Comparison of ENCODE assay signal across 8 cellular contexts in genomic region chr10:1715821-1716220, GRCh38. TPM values are rescaled to one million over a fixed set of nuclear protein-coding genes. Genes with fewer than 3 reads are reported as not detected.
DNase-seq lines count a peak whose midpoint lies in the region; ATAC-seq and TF ChIP-seq lines count a peak whose summit lies in the region.

No MANE protein-coding gene starts in this region.

- no peaks in the 10 kb centered on the region for H3K27me3 ChIP-seq in Panc1 (ENCODE audit: control insufficient read depth, insufficient read depth, low read length)

- no peak overlapping the region for H3K4me3 Mint-ChIP-seq in T-helper 17 cell

- peaks cover 61% of the 10 kb centered on the region for H3K27me3 Mint-ChIP-seq in T-helper 17 cell

- H3K27ac ChIP-seq in Panc1 (ENCODE audit: low read length): no peak overlapping the region

- H3K4me1 ChIP-seq in Panc1 (ENCODE audit: control insufficient read depth, insufficient read depth, low read length): peaks cover 7% of the 10 kb centered on the region

- intact Hi-C loops in Panc1 (cut with micrococcal nuclease; ENCODE audit: unreplicated experiment): no loop called here

- POLR2A ChIA-PET in Panc1 (lab: Charles Lee): no interaction called here

- H3K36me3 ChIP-seq in Panc1 (ENCODE audit: control insufficient read depth, insufficient read depth, low read length): no peaks in the 10 kb centered on the region

- H3K27ac Mint-ChIP-seq in T-helper 17 cell: no peak overlapping the region

- H3K4me1 Mint-ChIP-seq in T-helper 17 cell: no peaks in the 10 kb centered on the region

- ATAC-seq in GM21367 (IDR thresholded peaks at IDR 0.05; ENCODE audit: unreplicated experiment) (peak; percentile 80), Panc1 (peak; percentile 96), T-helper 17 cell (no peak)

- peak overlapping the region in 1 of 2 experiments; percentile 11; a peak in 1 of 4 replicates for H3K4me3 ChIP-seq in Panc1 (ENCODE audit: low read depth in 2 of 2, low read length in 2 of 2)

- no peaks in the 10 kb centered on the region for H3K9me3 ChIP-seq in Panc1 (ENCODE audit: control insufficient read depth, insufficient read depth, low read depth, low read length)
- H3K9me3 ChIP-seq in T-helper 17 cell (ENCODE audit: control insufficient read depth, low read length, poor library complexity, severe bottlenecking): no peaks in the 10 kb centered on the region

- in situ Hi-C loops in ACHN (cut with HindIII; ENCODE audit: low pct_ligation_motif_present, low pct_unique_long_range_greater_than_20kb, low sequenced_read_pairs): no loop called here
- in situ Hi-C loops in Panc1 (cut with HindIII; ENCODE audit: low pct_unique_long_range_greater_than_20kb, low sequenced_read_pairs): no loop called here

- no TSS peak for BruUV-seq in Panc1 (replicated peaks; lab: Mats Ljungman, UMichigan)

- DNase-seq in ACHN (peak; percentile 45), Panc1 (ENCODE audit: low read depth, low spot score) (peak; percentile 54), kidney tubule cell (ENCODE audit: low spot score) (peak; percentile 72), T-helper 17 cell (no peak), NCI-H526 treated with DMSO at 0.1 percent for 48 hours (lab: John Stamatoyannopoulos, UW) (no peak), T-helper 9 cell (no peak), NCI-H146 treated with DMSO at 0.1 percent for 48 hours (lab: John Stamatoyannopoulos, UW; ENCODE audit: unreplicated experiment) (no peak)

- peak; percentile 73 for TF ChIP-seq CTCF in Panc1 (IDR thresholded peaks at IDR 0.05)

- CTCF ChIA-PET in Panc1 (lab: Charles Lee): no interaction called here

- H3K36me3 Mint-ChIP-seq in T-helper 17 cell (ENCODE audit: low read depth): peaks cover 3% of the 10 kb centered on the region

RNA-seq across cellular contexts. Expression of gene ADARB2, which starts 21.5 kb away (rescaled TPM):
- total RNA-seq in Panc1 (2021; ENCODE audit: unreplicated experiment) (0.31 TPM), T-helper 17 cell (under 1 TPM in 1 of 2 donors, not detected in 1; 0.18 TPM)
- polyA plus RNA-seq in Panc1 (2012; ENCODE audit: insufficient read length): 0.40 TPM

Comparison
In these comparisons a context has a peak if more than half of its experiments do, and no peak if none do; other contexts are left out.
1. DNase-seq: peak in ACHN (single experiment), Panc1 (single experiment) and kidney tubule cell (single experiment); none in T-helper 17 cell (0 of 3), NCI-H526 treated with DMSO at 0.1 percent for 48 hours (single experiment), T-helper 9 cell (single experiment) and NCI-H146 treated with DMSO at 0.1 percent for 48 hours (single experiment).